In genomic region chr19:32363632-32364031, GRCh38 we compare ENCODE assay signal across 19 cellular contexts. TPM values are rescaled to one million over a fixed set of nuclear protein-coding genes. Genes with fewer than 3 reads are reported as not detected.
DNase-seq lines count a peak whose midpoint lies in the region; ATAC-seq, FAIRE-seq and TF ChIP-seq lines count a peak whose summit lies in the region.
"Had no signal": no experiment of that assay in that cellular context is flagged by ENCODE, and none has a peak within 500 bp of the region (broad histone marks: within the 10 kb centered on the region; RNA-seq: fewer than 3 reads in every experiment).

No MANE protein-coding gene starts in this region.

- peak overlapping the region in 1 of 2 donors; percentile 22 for H3K9ac ChIP-seq in kidney (ENCODE audit: low read length in 2 of 2)
- H3K9ac ChIP-seq: KMS-11 had no signal

- H3K27ac ChIP-seq in lung (ENCODE audit: low read depth in 1 of 2, low read length in 1 of 2) (peak overlapping the region; percentile 26 to 61), suprapubic skin (peak overlapping the region; percentile 46), kidney (ENCODE audit: low read depth in 2 of 2, low read length in 2 of 2) (peak overlapping the region in 1 of 2 donors; percentile 14)
- H3K27ac ChIP-seq: KMS-11, SK-N-MC had no signal

- H3K9me3 ChIP-seq in lung (ENCODE audit: control insufficient read depth in 2 of 2, insufficient read depth in 1 of 2, low read length in 1 of 2) (no peaks in the 10 kb centered on the region), suprapubic skin (no peaks in the 10 kb centered on the region), kidney (ENCODE audit: control insufficient read depth in 1 of 2, low read length in 2 of 2) (no peaks in the 10 kb centered on the region)

- TF ChIP-seq CTCF in lung (IDR thresholded peaks at IDR 0.05; ENCODE audit: control extremely low read depth, extremely low read depth): no peak
- TF ChIP-seq CTCF in suprapubic skin (IDR thresholded peaks at IDR 0.05): no peak
- no peak for TF ChIP-seq CTCF in kidney (IDR thresholded peaks at IDR 0.05; ENCODE audit: borderline replicate concordance, extremely low read depth, insufficient read depth)

- no peak for TF ChIP-seq POLR2A in suprapubic skin (IDR thresholded peaks at IDR 0.05)

- H3K4me1 ChIP-seq in lung (ENCODE audit: control insufficient read depth in 2 of 2, insufficient read depth in 2 of 2, low read length in 2 of 2): peaks cover 3 to 4% of the 10 kb centered on the region in 2 donors
- peaks cover 18% of the 10 kb centered on the region for H3K4me1 ChIP-seq in suprapubic skin
- no peaks in the 10 kb centered on the region for H3K4me1 ChIP-seq in kidney (ENCODE audit: control insufficient read depth in 1 of 2, insufficient read depth in 1 of 2, low read depth in 1 of 2, low read length in 2 of 2)

- H3K27me3 ChIP-seq in lung (ENCODE audit: control insufficient read depth, insufficient read depth) (no peaks in the 10 kb centered on the region), suprapubic skin (no peaks in the 10 kb centered on the region)

- H3K27me3 Mint-ChIP-seq in effector memory CD8-positive, alpha-beta T cell: no peaks in the 10 kb centered on the region

- peak; percentile 44 for DNase-seq in D341Med (ENCODE audit: low spot score)
- no peak for DNase-seq in effector memory CD8-positive, alpha-beta T cell
- DNase-seq in lung (ENCODE audit: low spot score): no peak
- DNase-seq in suprapubic skin (ENCODE audit: low spot score in 2 of 2): no peak
- no peak for DNase-seq in NOMO-1 treated with DMSO at 0.1 percent for 48 hours (lab: John Stamatoyannopoulos, UW; ENCODE audit: unreplicated experiment)
- no peak for DNase-seq in kidney
- DNase-seq in iPS-NIHi7 (ENCODE audit: extremely low spot score): no peak
- DNase-seq: activated CD8-positive, alpha-beta T cell treated with anti-CD3 and anti-CD28 coated beads, Interleukin-2, amount 10 ng/mL, durations not matched to agents 7 days and 5 days; activated effector memory CD4-positive, alpha-beta T cell treated with Interleukin-2 at 50 U/mL for 16 hours; DMS 273 treated with DMSO at 0.1 percent for 48 hours; effector memory CD4-positive, alpha-beta T cell; foreskin melanocyte; HCEC 1CT; NCI-H1105 treated with DMSO at 0.1 percent for 48 hours; NCI-H226; stimulated activated CD4-positive, alpha-beta T cell treated with anti-CD3 and anti-CD28 coated beads, Interleukin-4, amount 100 ng/mL, for 1 hour had no signal

- no peaks in the 10 kb centered on the region for H3K9me3 Mint-ChIP-seq in effector memory CD8-positive, alpha-beta T cell

- H3K36me3 ChIP-seq in lung (ENCODE audit: control insufficient read depth in 2 of 2, insufficient read depth in 2 of 2, low read length in 2 of 2) (peaks cover 4 to 22% of the 10 kb centered on the region in 2 donors), suprapubic skin (peaks cover 36% of the 10 kb centered on the region), kidney (ENCODE audit: control insufficient read depth in 1 of 2, insufficient read depth in 2 of 2, low read length in 2 of 2) (peaks cover 4 to 28% of the 10 kb centered on the region in 2 donors)

- H3K4me3 Mint-ChIP-seq in effector memory CD8-positive, alpha-beta T cell: no peak overlapping the region
- H3K4me3 Mint-ChIP-seq: activated CD8-positive, alpha-beta T cell treated with anti-CD3 and anti-CD28 coated beads, Interleukin-2, amount 10 ng/mL, durations not matched to agents 7 days and 5 days had no signal

- no peak for FAIRE-seq in kidney (lab: Jason Lieb, UNC)

- intact Hi-C loops in kidney (cut with DNase I): no loop called here

- H3K36me3 Mint-ChIP-seq in effector memory CD8-positive, alpha-beta T cell (ENCODE audit: insufficient read depth): peaks cover 61% of the 10 kb centered on the region

- ATAC-seq in effector memory CD8-positive, alpha-beta T cell (replicated peaks): no peak
- ATAC-seq in lung (ENCODE audit: insufficient read depth, low FRiP score) (no peak), HG03565 (IDR thresholded peaks at IDR 0.05; ENCODE audit: unreplicated experiment) (no peak)
- ATAC-seq: activated CD8-positive, alpha-beta T cell treated with anti-CD3 and anti-CD28 coated beads, Interleukin-2, amount 10 ng/mL, durations not matched to agents 7 days and 5 days had no signal

- peaks cover 48 to 61% of the 10 kb centered on the region in 2 donors for H3K4me1 Mint-ChIP-seq in effector memory CD8-positive, alpha-beta T cell (ENCODE audit: low read depth in 2 of 2)

- no peak for TF ChIP-seq EP300 in suprapubic skin (IDR thresholded peaks at IDR 0.05)

- H3K27ac Mint-ChIP-seq in effector memory CD8-positive, alpha-beta T cell: peak overlapping the region; percentile 67 to 68
- H3K27ac Mint-ChIP-seq: activated CD8-positive, alpha-beta T cell treated with anti-CD3 and anti-CD28 coated beads, Interleukin-2, amount 10 ng/mL, durations not matched to agents 7 days and 5 days had no signal

- 95 to 97% methylated on average over 3 of the region's 3 CpGs for WGBS in lung, 2 donors
- WGBS in suprapubic skin: 94% methylated on average over 3 of the region's 3 CpGs

- H3K4me3 ChIP-seq in lung: no peak overlapping the region
- no peak overlapping the region for H3K4me3 ChIP-seq in suprapubic skin
- H3K4me3 ChIP-seq in kidney (ENCODE audit: low read length in 2 of 2): no peak overlapping the region
- H3K4me3 ChIP-seq: SK-N-MC had no signal

RNA-seq across cellular contexts. Expression of gene ZNF507, which starts 18.2 kb away (rescaled TPM):
- total RNA-seq in lung (10 to 100 TPM; 14.9 to 29.8 TPM), suprapubic skin (10 to 100 TPM; 11.2 to 34.0 (median 18.1) TPM), kidney (23.5 TPM)
- polyA plus RNA-seq in lung (1 to 10 TPM; 4.0 to 4.7 TPM), kidney (ENCODE audit: insufficient read depth, low read depth, low replicate concordance) (3.4 TPM)

RNA-seq across cellular contexts. Expression of gene DPY19L3, which starts 41.9 kb away (rescaled TPM):
- total RNA-seq in lung (10 to 100 TPM; 45.5 to 49.3 TPM), suprapubic skin (10 to 100 TPM; 10.1 to 32.0 (median 15.2) TPM), kidney (36.7 TPM)
- polyA plus RNA-seq in lung (1 to 10 TPM; 9.1 to 9.2 TPM), kidney (ENCODE audit: insufficient read depth, low read depth, low replicate concordance) (4.7 TPM)
